30 cellular contexts compared by ENCODE assay signal in genomic region chr9:77891150-77891549, GRCh38.
"Had no signal": no experiment of that assay in that cellular context is flagged by ENCODE, and none has a peak within 500 bp of the region (broad histone marks: within the 10 kb centered on the region; RNA-seq: fewer than 3 reads in every experiment).

No MANE protein-coding gene starts in this region.

- H3K4me3 ChIP-seq: adrenal gland, body of pancreas, coronary artery, esophagus squamous epithelium, left ventricle myocardium inferior, lung, mucosa of descending colon, ovary, skin epidermis, uterus had no signal

- DNase-seq: activated CD4-positive, alpha-beta T cell treated with anti-CD3 and anti-CD28 coated beads for 4 hours; activated CD4-positive, alpha-beta T cell treated with anti-CD3 and anti-CD28 coated beads, Interleukin-2, amount 50 U/mL, for 48 hours; activated CD8-positive, alpha-beta memory T cell treated with anti-CD3 and anti-CD28 coated beads for 24 hours; activated effector memory CD4-positive, alpha-beta T cell treated with anti-CD3 and anti-CD28 coated beads, Interleukin-2, amount 50 U/mL, for 16 hours; activated naive CD4-positive, alpha-beta T cell treated with anti-CD3 and anti-CD28 coated beads for 36 hours; activated naive CD8-positive, alpha-beta T cell treated with anti-CD3 and anti-CD28 coated beads for 36 hours; activated T-cell treated with anti-CD3 and anti-CD28 coated beads, Interleukin-2, amount 50 U/mL, for 1 hour; adrenal gland; aorta; body of pancreas; effector memory CD8-positive, alpha-beta T cell; esophagus squamous epithelium; foreskin melanocyte; left ventricle myocardium inferior; mucosa of descending colon; ovary; stimulated activated CD4-positive, alpha-beta T cell treated with anti-CD3 and anti-CD28 coated beads, Interleukin-12 subunit alpha, Interleukin-12 subunit beta, amount 100 ng/mL, for 4 hours; stimulated activated CD4-positive, alpha-beta T cell treated with anti-CD3 and anti-CD28 coated beads, Interleukin-4, amount 100 ng/mL, for 24 hours; substantia nigra; T-helper 17 cell; T1000; uterus had no signal

- H3K4me1 ChIP-seq: adrenal gland, body of pancreas, left ventricle myocardium inferior, uterus had no signal

- FAIRE-seq: islet of Langerhans had no signal

- H3K9me3 ChIP-seq: adrenal gland, body of pancreas, esophagus squamous epithelium, left ventricle myocardium inferior, mucosa of descending colon, ovary, uterus had no signal

- ATAC-seq: body of pancreas; effector memory CD8-positive, alpha-beta T cell; mucosa of descending colon; natural killer cell treated with Interleukin-12 subunit alpha and Interleukin-12 subunit beta and Interleukin-15 and Interleukin-18, amount 100 ng/mL, for 72 hours; sciatic nerve; stimulated activated effector memory CD8-positive, alpha-beta T cell treated with anti-CD3 and anti-CD28 coated beads, Interleukin-12 subunit alpha, Interleukin-12 subunit beta, amount 100 ng/mL, for 72 hours; T-helper 17 cell had no signal

- H3K36me3 ChIP-seq: adrenal gland, esophagus squamous epithelium, left ventricle myocardium inferior, ovary, uterus had no signal

- H3K27ac ChIP-seq: adrenal gland, body of pancreas, coronary artery, esophagus squamous epithelium, left ventricle myocardium inferior, ovary, uterus, VCaP had no signal

- H3K27me3 ChIP-seq: adrenal gland, body of pancreas, esophagus squamous epithelium, ovary, uterus had no signal
